7 cellular contexts compared by ENCODE assay signal in the genomic region with DNA sequence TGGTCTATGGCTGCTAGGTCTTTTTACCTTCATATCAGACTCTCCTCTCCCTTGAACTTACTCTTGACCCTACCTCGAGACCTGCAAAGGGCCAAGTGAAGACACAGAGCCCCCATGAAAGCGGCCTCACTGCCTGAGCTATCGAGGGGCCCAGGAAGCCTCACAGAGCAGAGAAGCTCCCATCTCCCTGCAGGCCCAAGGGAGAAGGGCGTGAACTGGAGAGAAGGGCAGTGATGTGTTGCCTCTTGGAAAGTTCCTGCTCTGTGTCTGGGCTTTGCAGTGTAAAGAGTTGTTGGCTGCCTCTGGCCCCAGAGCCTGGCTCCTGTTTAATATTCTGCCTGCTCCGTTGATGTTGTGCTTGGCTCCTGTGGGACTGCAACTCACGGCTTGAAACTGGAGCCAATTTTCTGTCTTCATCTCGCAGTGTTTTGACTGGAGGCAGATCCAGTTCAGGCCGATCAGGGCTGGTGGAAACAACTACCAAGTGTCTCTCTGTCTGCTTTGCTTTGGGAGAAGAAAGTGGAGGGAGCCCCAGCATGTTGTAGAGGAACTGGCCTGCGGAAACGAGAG. TPM values are rescaled to one million over a fixed set of nuclear protein-coding genes. Genes with fewer than 3 reads are reported as not detected.
DNase-seq lines count a peak whose midpoint lies in the region; ATAC-seq and TF ChIP-seq lines count a peak whose summit lies in the region.

No MANE protein-coding gene starts in this region.

- no peaks in the 10 kb centered on the region for H3K36me3 Mint-ChIP-seq in WTC11
- no peaks in the 10 kb centered on the region for H3K36me3 Mint-ChIP-seq in nephron progenitor cell (ENCODE audit: low read depth)
- H3K36me3 Mint-ChIP-seq in activated naive CD8-positive, alpha-beta T cell treated with anti-CD3 and anti-CD28 coated beads, Interleukin-2, amount 50 U/mL, for 24 hours (ENCODE audit: low read depth) = no peaks in the 10 kb centered on the region

- ATAC-seq in WTC11 = peak; percentile 4; the same call in 1 of the 2 replicates
- ATAC-seq in activated naive CD8-positive, alpha-beta T cell treated with anti-CD3 and anti-CD28 coated beads, Interleukin-2, amount 50 U/mL, for 24 hours = no peak

- H3K27me3 Mint-ChIP-seq in WTC11 (ENCODE audit: low read depth) (peaks cover 46% of the 10 kb centered on the region), nephron progenitor cell (ENCODE audit: low read depth, poor library complexity) (peaks cover 71% of the 10 kb centered on the region)
- H3K27me3 Mint-ChIP-seq in activated naive CD8-positive, alpha-beta T cell treated with anti-CD3 and anti-CD28 coated beads, Interleukin-2, amount 50 U/mL, for 24 hours = peaks cover 67% of the 10 kb centered on the region

- H3K27ac Mint-ChIP-seq in WTC11 = peak overlapping the region; percentile 81; the same call in 1 of the 2 replicates
- H3K27ac Mint-ChIP-seq in nephron progenitor cell = peak overlapping the region; percentile 81
- H3K27ac Mint-ChIP-seq in activated naive CD8-positive, alpha-beta T cell treated with anti-CD3 and anti-CD28 coated beads, Interleukin-2, amount 50 U/mL, for 24 hours = no peak overlapping the region

- no peaks in the 10 kb centered on the region for H3K9me3 Mint-ChIP-seq in WTC11
- no peaks in the 10 kb centered on the region for H3K9me3 Mint-ChIP-seq in nephron progenitor cell
- no peaks in the 10 kb centered on the region for H3K9me3 Mint-ChIP-seq in activated naive CD8-positive, alpha-beta T cell treated with anti-CD3 and anti-CD28 coated beads, Interleukin-2, amount 50 U/mL, for 24 hours

- POLR2A ChIA-PET in WTC11 (lab: Charles Lee) = interaction anchor here (0.9 kb wide), 1 partner anchor 14 kb away, joined by 3 read pairs; no protein-coding TSS in a partner anchor

- CTCF ChIA-PET in WTC11 (lab: Charles Lee) = interaction anchor here (0.7 to 2.5 kb wide), 4 partner anchors 14 to 74 kb away, joined by 3 to 16 read pairs (median 4); no protein-coding TSS in a partner anchor

- no peak for TF ChIP-seq CTCF in WTC11 (IDR thresholded peaks at IDR 0.05)
- TF ChIP-seq CTCF in fibroblast of pulmonary artery (IDR thresholded peaks at IDR 0.05; ENCODE audit: low read length, missing control alignments) = no peak
- no peak for TF ChIP-seq CTCF in nephron progenitor cell (IDR thresholded peaks at IDR 0.05)

- H3K4me1 Mint-ChIP-seq in WTC11 (peaks cover 35% of the 10 kb centered on the region), nephron progenitor cell (peaks cover 57% of the 10 kb centered on the region)
- peaks cover 10% of the 10 kb centered on the region for H3K4me1 Mint-ChIP-seq in activated naive CD8-positive, alpha-beta T cell treated with anti-CD3 and anti-CD28 coated beads, Interleukin-2, amount 50 U/mL, for 24 hours

- peak overlapping the region; percentile 8 for H3K4me3 ChIP-seq in fibroblast of pulmonary artery (replicated peaks; ENCODE audit: low read depth, low read length)

- H3K4me3 Mint-ChIP-seq in WTC11 (no peak overlapping the region), nephron progenitor cell (peak overlapping the region; percentile 63)
- H3K4me3 Mint-ChIP-seq in activated naive CD8-positive, alpha-beta T cell treated with anti-CD3 and anti-CD28 coated beads, Interleukin-2, amount 50 U/mL, for 24 hours = no peak overlapping the region

- DNase-seq in WTC11 (ENCODE audit: low spot score) = no peak
- peak; percentile 91 for DNase-seq in fibroblast of pulmonary artery (ENCODE audit: low read depth)
- no peak for DNase-seq in nephron progenitor cell
- peak; percentile 76 for DNase-seq in ureter (ENCODE audit: low spot score)
- DNase-seq in activated CD4-positive, alpha-beta T cell treated with anti-CD3 and anti-CD28 coated beads, Interleukin-2, amount 50 U/mL, for 1 hour = no peak
- no peak for DNase-seq in activated naive CD8-positive, alpha-beta T cell treated with anti-CD3 and anti-CD28 coated beads, Interleukin-2, amount 50 U/mL, for 24 hours
- no peak for DNase-seq in activated CD8-positive, alpha-beta memory T cell treated with anti-CD3 and anti-CD28 coated beads, Interleukin-2, amount 50 U/mL, for 4 hours

TF ChIP-seq in WTC11, 78 proteins besides CTCF, POLR2A, EP300 and RAD21:
- TF ChIP-seq, protein P1, sequence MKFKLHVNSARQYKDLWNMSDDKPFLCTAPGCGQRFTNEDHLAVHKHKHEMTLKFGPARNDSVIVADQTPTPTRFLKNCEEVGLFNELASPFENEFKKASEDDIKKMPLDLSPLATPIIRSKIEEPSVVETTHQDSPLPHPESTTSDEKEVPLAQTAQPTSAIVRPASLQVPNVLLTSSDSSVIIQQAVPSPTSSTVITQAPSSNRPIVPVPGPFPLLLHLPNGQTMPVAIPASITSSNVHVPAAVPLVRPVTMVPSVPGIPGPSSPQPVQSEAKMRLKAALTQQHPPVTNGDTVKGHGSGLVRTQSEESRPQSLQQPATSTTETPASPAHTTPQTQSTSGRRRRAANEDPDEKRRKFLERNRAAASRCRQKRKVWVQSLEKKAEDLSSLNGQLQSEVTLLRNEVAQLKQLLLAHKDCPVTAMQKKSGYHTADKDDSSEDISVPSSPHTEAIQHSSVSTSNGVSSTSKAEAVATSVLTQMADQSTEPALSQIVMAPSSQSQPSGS (CRISPR knock-in tag; IDR thresholded peaks at IDR 0.05; ENCODE audit: borderline replicate concordance, low read depth) = no peak
- TF ChIP-seq CREM (CRISPR knock-in tag; IDR thresholded peaks at IDR 0.05) (no peak), SMAD4 (CRISPR knock-in tag; IDR thresholded peaks at IDR 0.05) (no peak), ZNF138 (CRISPR knock-in tag; conservative IDR thresholded peaks at IDR 0.05) (no peak), ZNF423 (CRISPR knock-in tag; IDR thresholded peaks at IDR 0.05) (no peak), JUN (CRISPR knock-in tag; IDR thresholded peaks at IDR 0.05) (no peak), CREB1 (CRISPR knock-in tag; IDR thresholded peaks at IDR 0.05) (no peak), NFYB (CRISPR knock-in tag; conservative IDR thresholded peaks at IDR 0.05; ENCODE audit: low read depth) (no peak), MYBL2 (CRISPR knock-in tag; IDR thresholded peaks at IDR 0.05) (no peak), KAT7 (CRISPR knock-in tag; IDR thresholded peaks at IDR 0.05; ENCODE audit: borderline replicate concordance) (no peak)
- TF ChIP-seq, protein P2, sequence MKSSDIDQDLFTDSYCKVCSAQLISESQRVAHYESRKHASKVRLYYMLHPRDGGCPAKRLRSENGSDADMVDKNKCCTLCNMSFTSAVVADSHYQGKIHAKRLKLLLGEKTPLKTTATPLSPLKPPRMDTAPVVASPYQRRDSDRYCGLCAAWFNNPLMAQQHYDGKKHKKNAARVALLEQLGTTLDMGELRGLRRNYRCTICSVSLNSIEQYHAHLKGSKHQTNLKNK (CRISPR knock-in tag; IDR thresholded peaks at IDR 0.05) = no peak
- TF ChIP-seq, protein P3, sequence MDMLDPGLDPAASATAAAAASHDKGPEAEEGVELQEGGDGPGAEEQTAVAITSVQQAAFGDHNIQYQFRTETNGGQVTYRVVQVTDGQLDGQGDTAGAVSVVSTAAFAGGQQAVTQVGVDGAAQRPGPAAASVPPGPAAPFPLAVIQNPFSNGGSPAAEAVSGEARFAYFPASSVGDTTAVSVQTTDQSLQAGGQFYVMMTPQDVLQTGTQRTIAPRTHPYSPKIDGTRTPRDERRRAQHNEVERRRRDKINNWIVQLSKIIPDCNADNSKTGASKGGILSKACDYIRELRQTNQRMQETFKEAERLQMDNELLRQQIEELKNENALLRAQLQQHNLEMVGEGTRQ (CRISPR knock-in tag; IDR thresholded peaks at IDR 0.05) = no peak

RNA-seq across cellular contexts. Expression of a gene that starts 4.3 kb away (rescaled TPM):
- total RNA-seq in WTC11 (2021) (2.7 to 4.6 TPM (median 2.8 TPM) in 3 replicates), ureter (2.1 TPM)

Comparison
In these comparisons a context has a peak if more than half of its experiments do, and no peak if none do; other contexts are left out.
1. DNase-seq: peak in fibroblast of pulmonary artery (single experiment) and ureter (single experiment); none in WTC11 (single experiment), nephron progenitor cell (single experiment), activated CD4-positive, alpha-beta T cell treated with anti-CD3 and anti-CD28 coated beads, Interleukin-2, amount 50 U/mL, for 1 hour (single experiment), activated naive CD8-positive, alpha-beta T cell treated with anti-CD3 and anti-CD28 coated beads, Interleukin-2, amount 50 U/mL, for 24 hours (single experiment) and activated CD8-positive, alpha-beta memory T cell treated with anti-CD3 and anti-CD28 coated beads, Interleukin-2, amount 50 U/mL, for 4 hours (single experiment).